In the genomic region with DNA sequence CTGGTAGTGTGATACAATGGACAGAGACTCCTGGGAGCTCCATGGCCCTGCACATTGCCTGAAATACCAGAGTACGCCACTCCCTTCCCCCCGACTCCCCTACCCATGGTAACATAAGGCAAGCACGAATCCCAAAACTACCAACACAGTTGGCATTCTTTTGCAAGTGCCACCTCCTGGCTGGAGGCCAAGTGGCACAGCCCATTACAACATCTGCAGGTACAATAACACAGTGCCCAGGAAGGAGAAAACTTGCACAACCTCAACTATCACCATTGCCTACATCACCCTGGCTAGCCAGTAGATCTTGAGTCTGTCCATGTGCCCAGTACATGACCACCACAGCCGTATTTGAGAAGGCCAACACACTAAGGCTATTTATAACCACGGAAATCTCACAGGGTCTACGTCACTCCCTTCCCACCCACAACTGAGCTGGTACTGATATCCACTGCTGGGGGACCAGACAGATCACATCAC, we compare ENCODE assay signal across 1 cellular context.
TF ChIP-seq lines count a peak whose summit lies in the region.

No MANE protein-coding gene starts in this region.

TF ChIP-seq in WTC11, 78 proteins besides CTCF, POLR2A, EP300 and RAD21 (continued from another document):
- TF ChIP-seq, protein P1, sequence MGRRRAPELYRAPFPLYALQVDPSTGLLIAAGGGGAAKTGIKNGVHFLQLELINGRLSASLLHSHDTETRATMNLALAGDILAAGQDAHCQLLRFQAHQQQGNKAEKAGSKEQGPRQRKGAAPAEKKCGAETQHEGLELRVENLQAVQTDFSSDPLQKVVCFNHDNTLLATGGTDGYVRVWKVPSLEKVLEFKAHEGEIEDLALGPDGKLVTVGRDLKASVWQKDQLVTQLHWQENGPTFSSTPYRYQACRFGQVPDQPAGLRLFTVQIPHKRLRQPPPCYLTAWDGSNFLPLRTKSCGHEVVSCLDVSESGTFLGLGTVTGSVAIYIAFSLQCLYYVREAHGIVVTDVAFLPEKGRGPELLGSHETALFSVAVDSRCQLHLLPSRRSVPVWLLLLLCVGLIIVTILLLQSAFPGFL (CRISPR knock-in tag; IDR thresholded peaks at IDR 0.05; ENCODE audit: borderline replicate concordance): no peak
- TF ChIP-seq MXD4 (CRISPR knock-in tag; IDR thresholded peaks at IDR 0.05; ENCODE audit: borderline replicate concordance) (no peak), FOXJ3 (CRISPR knock-in tag; IDR thresholded peaks at IDR 0.05; ENCODE audit: borderline replicate concordance) (no peak), GTF2I (CRISPR knock-in tag; conservative IDR thresholded peaks at IDR 0.05) (no peak), ZNF232 (CRISPR knock-in tag; IDR thresholded peaks at IDR 0.05) (no peak), NFATC4 (CRISPR knock-in tag; IDR thresholded peaks at IDR 0.05) (no peak), SMAD4 (CRISPR knock-in tag; IDR thresholded peaks at IDR 0.05) (no peak), KAT7 (CRISPR knock-in tag; IDR thresholded peaks at IDR 0.05; ENCODE audit: borderline replicate concordance) (no peak), ZBTB21 (CRISPR knock-in tag; IDR thresholded peaks at IDR 0.05; ENCODE audit: borderline replicate concordance) (no peak)
- TF ChIP-seq, protein P2, sequence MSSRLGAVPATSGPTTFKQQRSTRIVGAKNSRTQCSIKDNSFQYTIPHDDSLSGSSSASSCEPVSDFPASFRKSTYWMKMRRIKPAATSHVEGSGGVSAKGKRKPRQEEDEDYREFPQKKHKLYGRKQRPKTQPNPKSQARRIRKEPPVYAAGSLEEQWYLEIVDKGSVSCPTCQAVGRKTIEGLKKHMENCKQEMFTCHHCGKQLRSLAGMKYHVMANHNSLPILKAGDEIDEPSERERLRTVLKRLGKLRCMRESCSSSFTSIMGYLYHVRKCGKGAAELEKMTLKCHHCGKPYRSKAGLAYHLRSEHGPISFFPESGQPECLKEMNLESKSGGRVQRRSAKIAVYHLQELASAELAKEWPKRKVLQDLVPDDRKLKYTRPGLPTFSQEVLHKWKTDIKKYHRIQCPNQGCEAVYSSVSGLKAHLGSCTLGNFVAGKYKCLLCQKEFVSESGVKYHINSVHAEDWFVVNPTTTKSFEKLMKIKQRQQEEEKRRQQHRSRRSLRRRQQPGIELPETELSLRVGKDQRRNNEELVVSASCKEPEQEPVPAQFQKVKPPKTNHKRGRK (CRISPR knock-in tag; IDR thresholded peaks at IDR 0.05; ENCODE audit: borderline replicate concordance): no peak
- TF ChIP-seq, protein P3, sequence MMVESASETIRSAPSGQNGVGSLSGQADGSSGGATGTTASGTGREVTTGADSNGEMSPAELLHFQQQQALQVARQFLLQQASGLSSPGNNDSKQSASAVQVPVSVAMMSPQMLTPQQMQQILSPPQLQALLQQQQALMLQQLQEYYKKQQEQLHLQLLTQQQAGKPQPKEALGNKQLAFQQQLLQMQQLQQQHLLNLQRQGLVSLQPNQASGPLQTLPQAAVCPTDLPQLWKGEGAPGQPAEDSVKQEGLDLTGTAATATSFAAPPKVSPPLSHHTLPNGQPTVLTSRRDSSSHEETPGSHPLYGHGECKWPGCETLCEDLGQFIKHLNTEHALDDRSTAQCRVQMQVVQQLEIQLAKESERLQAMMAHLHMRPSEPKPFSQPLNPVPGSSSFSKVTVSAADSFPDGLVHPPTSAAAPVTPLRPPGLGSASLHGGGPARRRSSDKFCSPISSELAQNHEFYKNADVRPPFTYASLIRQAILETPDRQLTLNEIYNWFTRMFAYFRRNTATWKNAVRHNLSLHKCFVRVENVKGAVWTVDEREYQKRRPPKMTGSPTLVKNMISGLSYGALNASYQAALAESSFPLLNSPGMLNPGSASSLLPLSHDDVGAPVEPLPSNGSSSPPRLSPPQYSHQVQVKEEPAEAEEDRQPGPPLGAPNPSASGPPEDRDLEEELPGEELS (CRISPR knock-in tag; IDR thresholded peaks at IDR 0.05): no peak
- TF ChIP-seq, protein P4, sequence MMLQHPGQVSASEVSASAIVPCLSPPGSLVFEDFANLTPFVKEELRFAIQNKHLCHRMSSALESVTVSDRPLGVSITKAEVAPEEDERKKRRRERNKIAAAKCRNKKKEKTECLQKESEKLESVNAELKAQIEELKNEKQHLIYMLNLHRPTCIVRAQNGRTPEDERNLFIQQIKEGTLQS (CRISPR knock-in tag; conservative IDR thresholded peaks at IDR 0.05): no peak
- TF ChIP-seq, protein P5, sequence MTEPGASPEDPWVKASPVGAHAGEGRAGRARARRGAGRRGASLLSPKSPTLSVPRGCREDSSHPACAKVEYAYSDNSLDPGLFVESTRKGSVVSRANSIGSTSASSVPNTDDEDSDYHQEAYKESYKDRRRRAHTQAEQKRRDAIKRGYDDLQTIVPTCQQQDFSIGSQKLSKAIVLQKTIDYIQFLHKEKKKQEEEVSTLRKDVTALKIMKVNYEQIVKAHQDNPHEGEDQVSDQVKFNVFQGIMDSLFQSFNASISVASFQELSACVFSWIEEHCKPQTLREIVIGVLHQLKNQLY (CRISPR knock-in tag; IDR thresholded peaks at IDR 0.05): no peak
